In genomic region chr6:25013249-25013648, GRCh38 we compare ENCODE assay signal across 11 cellular contexts.
DNase-seq lines count a peak whose midpoint lies in the region; ATAC-seq, FAIRE-seq and TF ChIP-seq lines count a peak whose summit lies in the region.
"Had no signal": no experiment of that assay in that cellular context is flagged by ENCODE, and none has a peak within 500 bp of the region (broad histone marks: within the 10 kb centered on the region; RNA-seq: fewer than 3 reads in every experiment).

No MANE protein-coding gene starts in this region.

- H3K18ac ChIP-seq in H1 (ENCODE audit: extremely low read depth, low read length) = no peak overlapping the region

- POLR2A ChIA-PET in H1 (lab: Charles Lee; ENCODE audit: partially characterized antibody) = interaction anchor here (1.0 to 2.1 kb wide), 2 partner anchors 157 to 309 kb away, joined by 3 to 6 read pairs; no protein-coding TSS in a partner anchor

- H2BK15ac ChIP-seq in H1 (ENCODE audit: low read length) = no peak overlapping the region

- TF ChIP-seq RAD21 in H1 (IDR thresholded peaks at IDR 0.05 in 1 of 2, conservative IDR thresholded peaks at IDR 0.05 in 1 of 2; ENCODE audit: low read depth in 2 of 2, low read length in 2 of 2) = peak; percentile 44 to 57

- no peaks in the 10 kb centered on the region for H3K23me2 ChIP-seq in H1 (ENCODE audit: low read depth, low read length)

- no peak for TF ChIP-seq EP300 in H1 (IDR thresholded peaks at IDR 0.05; ENCODE audit: borderline replicate concordance in 1 of 2, low read depth in 2 of 2, low read length in 2 of 2)

- no peak for FAIRE-seq in H1 (lab: Jason Lieb, UNC)

- H3K23ac ChIP-seq in H1 (ENCODE audit: insufficient read length) = no peak overlapping the region

- no peak overlapping the region for H4K91ac ChIP-seq in H1 (replicated peaks; ENCODE audit: insufficient read length, low read length)

- no peaks in the 10 kb centered on the region for H4K20me1 ChIP-seq in H1 (replicated peaks in 1 of 2; ENCODE audit: control insufficient read depth in 1 of 2, insufficient read depth in 2 of 2, low read length in 2 of 2)

- no peak for DNase-seq in cardiac muscle cell (ENCODE audit: low read depth in 1 of 2, low spot score in 1 of 2)
- no peak for DNase-seq in right cardiac atrium
- DNase-seq in NAMALWA (ENCODE audit: low spot score) = peak; percentile 39
- no peak for DNase-seq in H1 (ENCODE audit: low read depth in 1 of 2, low spot score in 2 of 2)
- DNase-seq in RPMI8226 = no peak
- no peak for DNase-seq in foreskin melanocyte
- DNase-seq: CD8-positive, alpha-beta T cell; NCI-H345 had no signal

- no peak overlapping the region for H2AK5ac ChIP-seq in H1 (ENCODE audit: low read depth, low read length)

- H3K14ac ChIP-seq in H1 (ENCODE audit: insufficient read length) = no peak overlapping the region

- peak; percentile 33 for TF ChIP-seq CTCF in cardiac muscle cell (IDR thresholded peaks at IDR 0.05; ENCODE audit: low read depth, low read length)
- peak; percentile 65 to 88 (median 75) for TF ChIP-seq CTCF in H1 (IDR thresholded peaks at IDR 0.05; ENCODE audit: control extremely low read depth in 1 of 3, insufficient read depth in 1 of 3, low read depth in 1 of 3, low read length in 3 of 3)

- H3K4me2 ChIP-seq in H1 (ENCODE audit: insufficient read depth in 1 of 2, low read depth in 2 of 2, low read length in 2 of 2) = no peak overlapping the region

- no peaks in the 10 kb centered on the region for H3K79me2 ChIP-seq in H1 (ENCODE audit: control insufficient read depth in 1 of 2, insufficient read depth in 2 of 2, low read length in 2 of 2)

- H2BK20ac ChIP-seq in H1 (ENCODE audit: low read length) = no peak overlapping the region

- H3K9me3 ChIP-seq in cardiac muscle cell (ENCODE audit: low read depth) = no peaks in the 10 kb centered on the region
- H3K9me3 ChIP-seq in right cardiac atrium (ENCODE audit: control insufficient read depth, low read length) = no peaks in the 10 kb centered on the region
- no peaks in the 10 kb centered on the region for H3K9me3 ChIP-seq in H1 (ENCODE audit: insufficient read depth in 2 of 2, low read depth in 1 of 2, low read length in 1 of 2)
- H3K9me3 ChIP-seq: vagina had no signal

- no peak overlapping the region for H2BK12ac ChIP-seq in H1 (ENCODE audit: low read depth, low read length)

- CTCF ChIA-PET in H1 (lab: Charles Lee; ENCODE audit: partially characterized antibody) = interaction anchor here (0.6 to 4.6 kb wide), 30 partner anchors 8 to 561 kb away, joined by 3 to 28 read pairs (median 4); partner anchors contain the start of gene RIPOR2

- H3K4ac ChIP-seq in H1 (replicated peaks; ENCODE audit: insufficient read length, low read depth, low read length) = no peak overlapping the region

- no peak overlapping the region for H4K8ac ChIP-seq in H1 (ENCODE audit: extremely low read depth, insufficient read depth, low read length)

- H3K36me3 ChIP-seq in cardiac muscle cell (no peaks in the 10 kb centered on the region), H1 (ENCODE audit: control insufficient read depth in 2 of 4, insufficient read depth in 4 of 4, low read length in 3 of 4) (no peaks in the 10 kb centered on the region)
- H3K36me3 ChIP-seq: vagina had no signal

- 83% methylated on average over 4 of the region's 4 CpGs for WGBS in right cardiac atrium
- WGBS in H1 (ENCODE audit: extremely low coverage in 1 of 2, insufficient coverage in 1 of 2, insufficient read length in 1 of 2, insufficient replicate concordance in 2 of 2, low coverage in 1 of 2, low lambda C conversion rate in 2 of 2, missing lambda C conversion rate in 1 of 2), 2 experiments = 89% methylated on average over 4 of the region's 4 CpGs; no CpG with 5 or more reads in 1 of the 2 experiments

- no peak for TF ChIP-seq POLR2A in H1 (IDR thresholded peaks at IDR 0.05; ENCODE audit: control extremely low read depth in 1 of 2, low read depth in 2 of 2, low read length in 2 of 2)

- no peak overlapping the region for H2BK120ac ChIP-seq in H1 (replicated peaks; ENCODE audit: low read depth, low read length)

- no peak overlapping the region for H2AFZ ChIP-seq in H1 (ENCODE audit: low read length)

- H3K27ac ChIP-seq in cardiac muscle cell (no peak overlapping the region), right cardiac atrium (ENCODE audit: low read length) (no peak overlapping the region), H1 (ENCODE audit: low read depth, low read length) (no peak overlapping the region)
- H3K27ac ChIP-seq: vagina had no signal

- no peaks in the 10 kb centered on the region for H3K27me3 ChIP-seq in cardiac muscle cell
- H3K27me3 ChIP-seq in right cardiac atrium (ENCODE audit: control insufficient read depth, insufficient read depth) = no peaks in the 10 kb centered on the region
- H3K27me3 ChIP-seq in H1 (replicated peaks in 1 of 4; ENCODE audit: control insufficient read depth in 3 of 4, extremely low read depth in 1 of 4, insufficient read depth in 3 of 4, low read length in 3 of 4) = no peaks in the 10 kb centered on the region
- H3K27me3 ChIP-seq: vagina had no signal

- intact Hi-C loops in right cardiac atrium (cut with DNase I) = no loop called here

- no peak overlapping the region for H2BK5ac ChIP-seq in H1 (ENCODE audit: low read depth, low read length)

- H3K56ac ChIP-seq in H1 (replicated peaks; ENCODE audit: insufficient read length, low read depth, low read length) = no peak overlapping the region

- no peaks in the 10 kb centered on the region for H3K79me1 ChIP-seq in H1 (ENCODE audit: low read depth, low read length)

- H3K9ac ChIP-seq in H1 (replicated peaks in 1 of 4; ENCODE audit: extremely low read depth in 1 of 4, low read depth in 3 of 4, low read length in 3 of 4) = no peak overlapping the region

- no peak overlapping the region for H4K5ac ChIP-seq in H1 (ENCODE audit: insufficient read length, low read depth, low read length)

- H3K4me3 ChIP-seq in cardiac muscle cell = no peak overlapping the region
- no peak overlapping the region for H3K4me3 ChIP-seq in right cardiac atrium (ENCODE audit: low read length)
- H3K4me3 ChIP-seq in H1 (ENCODE audit: extremely low read depth in 1 of 4, insufficient read depth in 2 of 4, low read depth in 3 of 4, low read length in 4 of 4) = no peak overlapping the region
- H3K4me3 ChIP-seq: vagina had no signal

- no peaks in the 10 kb centered on the region for H3K4me1 ChIP-seq in cardiac muscle cell (ENCODE audit: low read depth)
- H3K4me1 ChIP-seq in right cardiac atrium (ENCODE audit: control insufficient read depth, insufficient read depth, low read length) = peaks cover 3% of the 10 kb centered on the region
- H3K4me1 ChIP-seq in H1 (replicated peaks in 1 of 4; ENCODE audit: control insufficient read depth in 3 of 4, insufficient read depth in 4 of 4, low read length in 3 of 4) = peaks cover 0 to 10% (median 0%) of the 10 kb centered on the region in 4 experiments; a peak in 4 of 7 replicates

- no peak for ATAC-seq in right cardiac atrium
- no peak for ATAC-seq in activated CD4-positive, CD25-positive, alpha-beta regulatory T cell treated with anti-CD3 and anti-CD28 coated beads, Interleukin-2, amount 50 U/mL, for 24 hours
- ATAC-seq in HG03439 (IDR thresholded peaks at IDR 0.05; ENCODE audit: unreplicated experiment) = no peak
- ATAC-seq: CD8-positive, alpha-beta T cell had no signal

TF ChIP-seq in H1, 55 proteins besides CTCF, POLR2A, EP300 and RAD21:
- TF ChIP-seq CBX5 (IDR thresholded peaks at IDR 0.05; ENCODE audit: low read depth, low read length) = no peak
- no peak for TF ChIP-seq NANOG (IDR thresholded peaks at IDR 0.05; ENCODE audit: insufficient read depth, low read depth, low read length, poor library complexity, severe bottlenecking)
- TF ChIP-seq SP4 (IDR thresholded peaks at IDR 0.05; ENCODE audit: low read length) = no peak
- TF ChIP-seq MAFK (IDR thresholded peaks at IDR 0.05; ENCODE audit: low read depth, low read length) = no peak
